In genomic region chr1:145885738-145886287, GRCh38 we compare ENCODE assay signal across 8 cellular contexts. TPM values are rescaled to one million over a fixed set of nuclear protein-coding genes. Genes with fewer than 3 reads are reported as not detected.
DNase-seq lines count a peak whose midpoint lies in the region; ATAC-seq and TF ChIP-seq lines count a peak whose summit lies in the region.

ANKRD35 (minus strand) TSS chr1:145885866; CDS start chr1:145885758, 108 bp downstream.

- DNase-seq in DMS153 treated with DMSO at 0.1 percent for 48 hours (lab: John Stamatoyannopoulos, UW; ENCODE audit: unreplicated experiment) (peak; percentile 74), Panc1 (ENCODE audit: low read depth, low spot score) (no peak), fibroblast of mammary gland (ENCODE audit: low read depth) (peak; percentile 61)
- DNase-seq in Jurkat, Clone E6-1 (ENCODE audit: low read depth, low spot score): peak; percentile 34
- peak; percentile 84 for DNase-seq in activated T-helper 1 cell treated with anti-CD3 and anti-CD28 coated beads, Interleukin-12 subunit alpha, Interleukin-12 subunit beta, Interleukin-2, Interleukin-4 antibody, amounts not matched to agents 30 ng/mL and 10 ng/mL and 1 ng/mL, durations not matched to agents 14 hours and 24 hours and 36 hours (ENCODE audit: low spot score)
- DNase-seq in naive thymus-derived CD8-positive, alpha-beta T cell: peak; percentile 74 to 90 (median 85)
- DNase-seq in stimulated activated CD8-positive, alpha-beta memory T cell treated with anti-CD3 and anti-CD28 coated beads, Interleukin-7, amount 100 ng/mL, for 48 hours (ENCODE audit: extremely low read depth in 1 of 2, low read depth in 1 of 2): peak; percentile 74 to 87

- CTCF ChIA-PET in Panc1 (lab: Charles Lee): interaction anchor here (0.8 kb wide), 1 partner anchor 122 kb away, joined by 6 read pairs; no protein-coding TSS in a partner anchor

- no peaks in the 10 kb centered on the region for H3K36me3 Mint-ChIP-seq in activated T-helper 1 cell treated with anti-CD3 and anti-CD28 coated beads, Interleukin-12 subunit alpha, Interleukin-12 subunit beta, Interleukin-2, Interleukin-4 antibody, amounts not matched to agents 30 ng/mL and 10 ng/mL and 1 ng/mL, durations not matched to agents 14 hours and 24 hours and 36 hours (ENCODE audit: low read depth)
- H3K36me3 Mint-ChIP-seq in naive thymus-derived CD8-positive, alpha-beta T cell: no peaks in the 10 kb centered on the region

- BruUV-seq in Panc1 (replicated peaks; lab: Mats Ljungman, UMichigan): no TSS peak

- H3K9me3 Mint-ChIP-seq in activated T-helper 1 cell treated with anti-CD3 and anti-CD28 coated beads, Interleukin-12 subunit alpha, Interleukin-12 subunit beta, Interleukin-2, Interleukin-4 antibody, amounts not matched to agents 30 ng/mL and 10 ng/mL and 1 ng/mL, durations not matched to agents 14 hours and 24 hours and 36 hours: no peaks in the 10 kb centered on the region
- no peaks in the 10 kb centered on the region for H3K9me3 Mint-ChIP-seq in naive thymus-derived CD8-positive, alpha-beta T cell

- no peak within 1 kb of the TSS for H3K27ac Mint-ChIP-seq in activated T-helper 1 cell treated with anti-CD3 and anti-CD28 coated beads, Interleukin-12 subunit alpha, Interleukin-12 subunit beta, Interleukin-2, Interleukin-4 antibody, amounts not matched to agents 30 ng/mL and 10 ng/mL and 1 ng/mL, durations not matched to agents 14 hours and 24 hours and 36 hours
- peak within 1 kb of the TSS in 3 of 10 donors; percentile 10 to 74 (median 62) for H3K27ac Mint-ChIP-seq in naive thymus-derived CD8-positive, alpha-beta T cell

- intact Hi-C loops in Panc1 (cut with micrococcal nuclease; ENCODE audit: unreplicated experiment): no loop called here
- intact Hi-C loops in activated T-helper 1 cell treated with anti-CD3 and anti-CD28 coated beads, Interleukin-12 subunit alpha, Interleukin-12 subunit beta, Interleukin-2, Interleukin-4 antibody, amounts not matched to agents 30 ng/mL and 10 ng/mL and 1 ng/mL, durations not matched to agents 14 hours and 24 hours and 36 hours (cut with micrococcal nuclease): loop anchor here (1.0 to 2.0 kb wide), 4 partner anchors 28 to 73 kb away; partner anchors contain the start of genes LIX1L, NUDT17 and PEX11B

- ATAC-seq in GM21786 (IDR thresholded peaks at IDR 0.05; ENCODE audit: unreplicated experiment) (peak; percentile 97), Panc1 (peak; percentile 99)
- peak; percentile 99 for ATAC-seq in naive thymus-derived CD8-positive, alpha-beta T cell

- H3K4me1 ChIP-seq in Panc1 (ENCODE audit: control insufficient read depth, insufficient read depth, low read length): 0 out of 2 replicates have a peak, but pooled peaks cover 4% of the 10 kb centered on the region

- H3K36me3 ChIP-seq in Panc1 (ENCODE audit: control insufficient read depth, insufficient read depth, low read length): no peaks in the 10 kb centered on the region

- peaks cover 12% of the 10 kb centered on the region for H3K27me3 ChIP-seq in Panc1 (ENCODE audit: control insufficient read depth, insufficient read depth, low read length)

- POLR2A ChIA-PET in Panc1 (lab: Charles Lee): interaction anchor here (0.6 kb wide), 1 partner anchor 27 kb away, joined by 3 read pairs; the partner anchor contains the start of gene PIAS3
- POLR2A ChIA-PET in naive thymus-derived CD8-positive, alpha-beta T cell (lab: Charles Lee): interaction anchor here (0.7 to 1.5 kb wide), 5 partner anchors 27 to 132 kb away, joined by 4 to 8 read pairs (median 4); partner anchors contain the start of genes NUDT17, PEX11B, PIAS3 and RBM8A

- TF ChIP-seq CTCF in Panc1 (IDR thresholded peaks at IDR 0.05) (no peak), fibroblast of mammary gland (conservative IDR thresholded peaks at IDR 0.05; ENCODE audit: control insufficient read depth, insufficient read depth, low read depth, low read length) (no peak)

- H3K4me3 ChIP-seq in Jurkat, Clone E6-1 (ENCODE audit: low read length): peak within 1 kb of the TSS; percentile 53
- H3K4me3 ChIP-seq in Panc1 (ENCODE audit: low read depth in 2 of 2, low read length in 2 of 2) (peak within 1 kb of the TSS; percentile 53 to 70), fibroblast of mammary gland (ENCODE audit: control insufficient read depth, low read depth, low read length) (peak within 1 kb of the TSS; percentile 73)

- peak within 1 kb of the TSS; percentile 78 for H3K4me3 Mint-ChIP-seq in activated T-helper 1 cell treated with anti-CD3 and anti-CD28 coated beads, Interleukin-12 subunit alpha, Interleukin-12 subunit beta, Interleukin-2, Interleukin-4 antibody, amounts not matched to agents 30 ng/mL and 10 ng/mL and 1 ng/mL, durations not matched to agents 14 hours and 24 hours and 36 hours
- peak within 1 kb of the TSS; percentile 72 to 91 (median 84) for H3K4me3 Mint-ChIP-seq in naive thymus-derived CD8-positive, alpha-beta T cell

- peaks cover 25% of the 10 kb centered on the region for H3K4me1 Mint-ChIP-seq in activated T-helper 1 cell treated with anti-CD3 and anti-CD28 coated beads, Interleukin-12 subunit alpha, Interleukin-12 subunit beta, Interleukin-2, Interleukin-4 antibody, amounts not matched to agents 30 ng/mL and 10 ng/mL and 1 ng/mL, durations not matched to agents 14 hours and 24 hours and 36 hours (ENCODE audit: low read depth)
- peaks cover 10 to 18% (median 14%) of the 10 kb centered on the region in 4 donors for H3K4me1 Mint-ChIP-seq in naive thymus-derived CD8-positive, alpha-beta T cell

- H3K27me3 Mint-ChIP-seq in activated T-helper 1 cell treated with anti-CD3 and anti-CD28 coated beads, Interleukin-12 subunit alpha, Interleukin-12 subunit beta, Interleukin-2, Interleukin-4 antibody, amounts not matched to agents 30 ng/mL and 10 ng/mL and 1 ng/mL, durations not matched to agents 14 hours and 24 hours and 36 hours (ENCODE audit: insufficient read depth): peaks cover 35% of the 10 kb centered on the region
- peaks cover 3 to 26% (median 17%) of the 10 kb centered on the region in 5 donors for H3K27me3 Mint-ChIP-seq in naive thymus-derived CD8-positive, alpha-beta T cell

- in situ Hi-C loops in Panc1 (cut with HindIII; ENCODE audit: low pct_unique_long_range_greater_than_20kb, low sequenced_read_pairs): no loop called here

- H3K9me3 ChIP-seq in Panc1 (ENCODE audit: control insufficient read depth, insufficient read depth, low read depth, low read length): no peaks in the 10 kb centered on the region

- H3K27ac ChIP-seq in Panc1 (ENCODE audit: low read length): no peak within 1 kb of the TSS

RNA-seq across cellular contexts. Expression of gene ANKRD35, which starts in this region (rescaled TPM):
- not detected for polyA plus RNA-seq in Jurkat, Clone E6-1 (2012; ENCODE audit: insufficient read depth, insufficient read length)
- total RNA-seq in Panc1 (2021; ENCODE audit: unreplicated experiment): not detected
- polyA plus RNA-seq in Panc1 (2012; ENCODE audit: insufficient read length): not detected
- total RNA-seq in activated T-helper 1 cell treated with anti-CD3 and anti-CD28 coated beads, Interleukin-12 subunit alpha, Interleukin-12 subunit beta, Interleukin-2, Interleukin-4 antibody, amounts not matched to agents 30 ng/mL and 10 ng/mL and 1 ng/mL, durations not matched to agents 14 hours and 24 hours and 36 hours: 0.37 and 0.52 TPM in 2 replicates
- not detected for total RNA-seq in naive thymus-derived CD8-positive, alpha-beta T cell
- under 1 TPM; 0.27 to 0.57 (median 0.42) TPM for polyA plus RNA-seq in naive thymus-derived CD8-positive, alpha-beta T cell

Comparison
In these comparisons a context has a peak if more than half of its experiments do, and no peak if none do; other contexts are left out.
1. Peak in ATAC-seq and H3K4me3 ChIP-seq in Panc1; RNA of the gene not detected or under 1 TPM.
2. Peak in DNase-seq in activated T-helper 1 cell treated with anti-CD3 and anti-CD28 coated beads, Interleukin-12 subunit alpha, Interleukin-12 subunit beta, Interleukin-2, Interleukin-4 antibody, amounts not matched to agents 30 ng/mL and 10 ng/mL and 1 ng/mL, durations not matched to agents 14 hours and 24 hours and 36 hours; RNA of the gene not detected or under 1 TPM.
3. Peak in DNase-seq and ATAC-seq in naive thymus-derived CD8-positive, alpha-beta T cell; RNA of the gene not detected or under 1 TPM.